Comparison of ENCODE assay signal across 1 cellular context in genomic region chr1:33271666-33272505, GRCh38.
TF ChIP-seq lines count a peak whose summit lies in the region.

No MANE protein-coding gene starts in this region.

TF ChIP-seq in H1, 55 proteins besides CTCF, POLR2A, EP300 and RAD21:
- no peak for TF ChIP-seq RBBP5 (IDR thresholded peaks at IDR 0.05; ENCODE audit: borderline replicate concordance, low read depth, low read length)
- TF ChIP-seq, protein P1, sequence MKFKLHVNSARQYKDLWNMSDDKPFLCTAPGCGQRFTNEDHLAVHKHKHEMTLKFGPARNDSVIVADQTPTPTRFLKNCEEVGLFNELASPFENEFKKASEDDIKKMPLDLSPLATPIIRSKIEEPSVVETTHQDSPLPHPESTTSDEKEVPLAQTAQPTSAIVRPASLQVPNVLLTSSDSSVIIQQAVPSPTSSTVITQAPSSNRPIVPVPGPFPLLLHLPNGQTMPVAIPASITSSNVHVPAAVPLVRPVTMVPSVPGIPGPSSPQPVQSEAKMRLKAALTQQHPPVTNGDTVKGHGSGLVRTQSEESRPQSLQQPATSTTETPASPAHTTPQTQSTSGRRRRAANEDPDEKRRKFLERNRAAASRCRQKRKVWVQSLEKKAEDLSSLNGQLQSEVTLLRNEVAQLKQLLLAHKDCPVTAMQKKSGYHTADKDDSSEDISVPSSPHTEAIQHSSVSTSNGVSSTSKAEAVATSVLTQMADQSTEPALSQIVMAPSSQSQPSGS (IDR thresholded peaks at IDR 0.05; ENCODE audit: low read length) = no peak
- TF ChIP-seq GABPA (IDR thresholded peaks at IDR 0.05; ENCODE audit: borderline replicate concordance, insufficient read depth, low read length) = no peak
- TF ChIP-seq TAF1 (IDR thresholded peaks at IDR 0.05; ENCODE audit: low read depth, low read length) = no peak
- TF ChIP-seq NANOG (IDR thresholded peaks at IDR 0.05; ENCODE audit: insufficient read depth, low read depth, low read length, poor library complexity, severe bottlenecking) = no peak
- no peak for TF ChIP-seq TEAD4 (IDR thresholded peaks at IDR 0.05; ENCODE audit: low read depth, low read length)
- TF ChIP-seq CBX8 (IDR thresholded peaks at IDR 0.05; ENCODE audit: borderline replicate concordance, low read depth, low read length) = no peak
- no peak for TF ChIP-seq MAFK (IDR thresholded peaks at IDR 0.05; ENCODE audit: low read depth, low read length)
- no peak for TF ChIP-seq SIN3A (conservative IDR thresholded peaks at IDR 0.05 in 1 of 2, IDR thresholded peaks at IDR 0.05 in 1 of 2; ENCODE audit: low read depth in 1 of 2, low read length in 2 of 2)
- TF ChIP-seq ATF3 (IDR thresholded peaks at IDR 0.05; ENCODE audit: insufficient read depth, low read depth, low read length) = no peak
- TF ChIP-seq CEBPB (IDR thresholded peaks at IDR 0.05; ENCODE audit: low read depth, low read length) = no peak
- no peak for TF ChIP-seq SIRT6 (IDR thresholded peaks at IDR 0.05; ENCODE audit: low read length)
- no peak for TF ChIP-seq HDAC6 (IDR thresholded peaks at IDR 0.05; ENCODE audit: low read depth, low read length)
